16 cellular contexts compared by ENCODE assay signal in genomic region chr16:85426806-85427205, GRCh38.
DNase-seq lines count a peak whose midpoint lies in the region; TF ChIP-seq lines count a peak whose summit lies in the region.
"Had no signal": no experiment of that assay in that cellular context is flagged by ENCODE, and none has a peak within 500 bp of the region (broad histone marks: within the 10 kb centered on the region; RNA-seq: fewer than 3 reads in every experiment).

No MANE protein-coding gene starts in this region.

- H3K27me3 Mint-ChIP-seq in chondrocyte (ENCODE audit: low read depth) (peaks cover 26% of the 10 kb centered on the region), endodermal cell (ENCODE audit: insufficient read depth) (no peaks in the 10 kb centered on the region)

- intact Hi-C loops in testis (cut with DNase I; ENCODE audit: low total_unique reads): no loop called here

- H3K4me3 Mint-ChIP-seq in chondrocyte (ENCODE audit: unreplicated experiment): no peak overlapping the region
- no peak overlapping the region for H3K4me3 Mint-ChIP-seq in endodermal cell

- H3K27ac Mint-ChIP-seq in chondrocyte (ENCODE audit: unreplicated experiment): no peak overlapping the region
- H3K27ac Mint-ChIP-seq in endodermal cell: no peak overlapping the region

- H3K4me1 ChIP-seq in HEK293 (ENCODE audit: control insufficient read depth, insufficient read depth, low read length) (no peaks in the 10 kb centered on the region; the same call in 1 of the 2 replicates), testis (peaks cover 10% of the 10 kb centered on the region), endodermal cell (ENCODE audit: control insufficient read depth, insufficient read depth, low read length) (peaks cover 12% of the 10 kb centered on the region)

- H3K27ac ChIP-seq in HEK293 (ENCODE audit: extremely low read depth, low read depth, low read length): no peak overlapping the region
- H3K27ac ChIP-seq in testis: no peak overlapping the region
- H3K27ac ChIP-seq in endodermal cell (ENCODE audit: low read depth, low read length): no peak overlapping the region
- H3K27ac ChIP-seq: KMS-11 had no signal

- H3K36me3 Mint-ChIP-seq in chondrocyte (ENCODE audit: low read depth) (no peaks in the 10 kb centered on the region), endodermal cell (ENCODE audit: low read depth) (no peaks in the 10 kb centered on the region)

- CTCF ChIA-PET in HEK293 (lab: Yijun Ruan, JAX): interaction anchor here (0.6 to 2.3 kb wide), 2 partner anchors 19 to 183 kb away, joined by 3 to 11 read pairs; no protein-coding TSS in a partner anchor

- 89 to 100% methylated on average over 2 of the region's 2 CpGs for WGBS in testis, 2 donors
- 93 to 100% methylated on average over 1 to 2 of the region's 2 CpGs for WGBS in endodermal cell (ENCODE audit: insufficient coverage in 1 of 2, insufficient read length in 1 of 2), 2 experiments

- H3K9me3 Mint-ChIP-seq in chondrocyte (ENCODE audit: low read depth) (no peaks in the 10 kb centered on the region), endodermal cell (no peaks in the 10 kb centered on the region)

- H3K9me3 ChIP-seq in HEK293 (ENCODE audit: control insufficient read depth, insufficient read depth, low read depth, low read length) (no peaks in the 10 kb centered on the region), testis (no peaks in the 10 kb centered on the region), endodermal cell (ENCODE audit: control insufficient read depth, low read length) (no peaks in the 10 kb centered on the region)

- POLR2A ChIA-PET in HEK293 (lab: Yijun Ruan, JAX): no interaction called here

- no peak overlapping the region for H3K9ac ChIP-seq in endodermal cell (ENCODE audit: extremely low read depth, low read length, poor library complexity, severe bottlenecking)
- H3K9ac ChIP-seq: KMS-11 had no signal

- peak; percentile 1 for DNase-seq in activated gamma-delta T cell treated with Interleukin-2 at 50 U/mL for 16 hours
- DNase-seq in activated gamma-delta T cell (lab: John Stamatoyannopoulos, UW): no peak
- DNase-seq in chondrocyte (ENCODE audit: low spot score): peak; percentile 38
- DNase-seq in testis: peak; percentile 8
- DNase-seq in foreskin melanocyte: no peak
- DNase-seq in endodermal cell: no peak
- DNase-seq: C1 segment of cervical spinal cord, GOT3, MV-4-11, NCI-H187, NCI-H226, NCI-H524, NCI-H82, SIG-M5 had no signal

- H3K4me1 Mint-ChIP-seq in chondrocyte (ENCODE audit: low read depth): peaks cover 7% of the 10 kb centered on the region
- peaks cover 12% of the 10 kb centered on the region for H3K4me1 Mint-ChIP-seq in endodermal cell

- no peaks in the 10 kb centered on the region for H3K36me3 ChIP-seq in HEK293 (ENCODE audit: control insufficient read depth in 2 of 2, insufficient read depth in 1 of 2, low read length in 2 of 2)
- no peaks in the 10 kb centered on the region for H3K36me3 ChIP-seq in testis (ENCODE audit: low read depth, missing control alignments)
- no peaks in the 10 kb centered on the region for H3K36me3 ChIP-seq in endodermal cell (ENCODE audit: control insufficient read depth, insufficient read depth, low read length)

- TF ChIP-seq POLR2A in testis (IDR thresholded peaks at IDR 0.05): no peak

- TF ChIP-seq CTCF in HEK293 (tag by site-specific recombination; IDR thresholded peaks at IDR 0.05): no peak
- TF ChIP-seq CTCF in chondrocyte (IDR thresholded peaks at IDR 0.05): no peak
- TF ChIP-seq CTCF in testis (IDR thresholded peaks at IDR 0.05): no peak
- no peak for TF ChIP-seq CTCF in endodermal cell (conservative IDR thresholded peaks at IDR 0.05)

- no peak overlapping the region for H3K4me3 ChIP-seq in HEK293 (ENCODE audit: low read depth, low read length)
- H3K4me3 ChIP-seq in testis: no peak overlapping the region
- H3K4me3 ChIP-seq in endodermal cell (ENCODE audit: low read length): no peak overlapping the region

- no peaks in the 10 kb centered on the region for H3K27me3 ChIP-seq in testis
- H3K27me3 ChIP-seq in endodermal cell (ENCODE audit: control insufficient read depth, insufficient read depth, low read length, poor library complexity, severe bottlenecking): no peaks in the 10 kb centered on the region

TF ChIP-seq in HEK293, 187 proteins besides CTCF, POLR2A, EP300 and RAD21:
- TF ChIP-seq ZNF610 (tag by site-specific recombination; IDR thresholded peaks at IDR 0.05; ENCODE audit: borderline replicate concordance) (no peak), ZNF239 (tag by site-specific recombination; IDR thresholded peaks at IDR 0.05) (no peak), YY2 (tag by site-specific recombination; IDR thresholded peaks at IDR 0.05) (no peak), ZNF366 (tag by site-specific recombination; conservative IDR thresholded peaks at IDR 0.05) (peak; percentile 6; the same call in 1 of the 2 replicates), ZNF501 (tag by site-specific recombination; IDR thresholded peaks at IDR 0.05) (no peak)

Comparison
In these comparisons a context has a peak if more than half of its experiments do, and no peak if none do; other contexts are left out.
1. DNase-seq: peak in activated gamma-delta T cell treated with Interleukin-2 at 50 U/mL for 16 hours (single experiment), chondrocyte (single experiment) and testis (single experiment); none in activated gamma-delta T cell (single experiment), foreskin melanocyte (single experiment) and endodermal cell (single experiment).